In the genomic region with DNA sequence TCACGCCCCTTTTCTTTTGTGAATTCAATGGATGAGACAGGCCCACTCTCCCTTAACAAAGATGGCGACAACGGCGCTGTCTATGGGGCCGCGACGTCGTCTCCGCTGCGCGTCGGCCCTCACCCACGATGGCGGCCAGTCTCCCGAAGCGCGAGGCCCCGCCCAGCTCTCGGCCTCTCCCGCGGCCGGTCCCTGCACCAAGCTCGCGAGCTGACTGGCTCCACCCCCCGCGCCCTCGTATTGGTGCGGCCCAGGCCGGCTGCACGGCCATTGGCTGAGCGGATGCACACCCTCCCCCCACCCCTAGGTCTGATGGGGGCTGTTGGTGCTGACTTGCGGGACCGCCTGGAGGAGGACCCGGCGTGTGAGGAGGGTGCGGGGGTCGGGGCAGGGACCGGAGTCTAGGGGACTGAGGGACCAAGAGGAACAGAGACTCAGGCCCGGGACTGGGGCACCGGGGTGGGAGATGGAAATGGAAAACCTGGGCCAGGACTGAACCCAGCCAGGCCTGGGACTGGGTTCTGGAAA, we compare ENCODE assay signal across 8 cellular contexts. TPM values are rescaled to one million over a fixed set of nuclear protein-coding genes. Genes with fewer than 3 reads are reported as not detected.
DNase-seq lines count a peak whose midpoint lies in the region; ATAC-seq and TF ChIP-seq lines count a peak whose summit lies in the region.

No MANE protein-coding gene starts in this region.

- H3K36me3 ChIP-seq in left ventricle myocardium inferior (peaks cover 16% of the 10 kb centered on the region), upper lobe of right lung (no peaks in the 10 kb centered on the region)

- peak overlapping the region; percentile 64 for H3K27ac ChIP-seq in H9 (ENCODE audit: insufficient read length, low read depth, low read length)
- H3K27ac ChIP-seq in angular gyrus (ENCODE audit: low read depth, low read length), result peak overlapping the region; percentile 96
- H3K27ac ChIP-seq in left ventricle myocardium inferior (replicated peaks), result peak overlapping the region; percentile 83
- peak overlapping the region; percentile 80 for H3K27ac ChIP-seq in upper lobe of right lung

- H3K79me1 ChIP-seq in H9 (ENCODE audit: insufficient read depth, low read depth, low read length, poor library complexity, severe bottlenecking), result no peaks in the 10 kb centered on the region

- peak overlapping the region; percentile 24 for H4K8ac ChIP-seq in H9 (replicated peaks; ENCODE audit: insufficient read length, low read depth, low read length)

- TF ChIP-seq CTCF in H9 (conservative IDR thresholded peaks at IDR 0.05), result no peak
- no peak for TF ChIP-seq CTCF in left ventricle myocardium inferior (IDR thresholded peaks at IDR 0.05; ENCODE audit: borderline replicate concordance)
- no peak for TF ChIP-seq CTCF in progenitor cell of endocrine pancreas (IDR thresholded peaks at IDR 0.05; ENCODE audit: unreplicated experiment)
- TF ChIP-seq CTCF in upper lobe of right lung (IDR thresholded peaks at IDR 0.05), result no peak

- peaks cover 6 to 26% (median 24%) of the 10 kb centered on the region in 3 experiments for H3K36me3 Mint-ChIP-seq in H9 (ENCODE audit: insufficient read depth in 1 of 3, low read depth in 3 of 3)
- H3K36me3 Mint-ChIP-seq in progenitor cell of endocrine pancreas (ENCODE audit: insufficient read depth), result peaks cover 4% of the 10 kb centered on the region

- peak overlapping the region; percentile 81 for H3K9ac ChIP-seq in H9 (ENCODE audit: extremely low read depth, insufficient read length, low read length)

- peak; percentile 88 for ATAC-seq in upper lobe of right lung

- no peaks in the 10 kb centered on the region for H4K20me1 ChIP-seq in H9 (ENCODE audit: control insufficient read depth, insufficient read depth, insufficient read length)

- H4K91ac ChIP-seq in H9 (ENCODE audit: insufficient read length, low read depth, low read length), result no peak overlapping the region

- peaks cover 4% of the 10 kb centered on the region; the same call in 1 of the 2 replicates for H3K79me2 ChIP-seq in H9 (ENCODE audit: insufficient read depth, low read length)

- WGBS in H9 (ENCODE audit: extremely low coverage, insufficient read length, low lambda C conversion rate), result no CpG with 5 or more reads among the region's 40 CpGs

- peak overlapping the region; percentile 51; the same call in 1 of the 2 replicates for H3K14ac ChIP-seq in H9 (ENCODE audit: insufficient read depth, low read length)

- H3T11ph ChIP-seq in H9 (ENCODE audit: low read length), result no peak overlapping the region

- peak overlapping the region; percentile 67 for H3K4me3 ChIP-seq in left ventricle myocardium inferior
- H3K4me3 ChIP-seq in upper lobe of right lung, result peak overlapping the region; percentile 48

- H3K9me3 ChIP-seq in H9 (ENCODE audit: control insufficient read depth, low read depth, low read length) (no peaks in the 10 kb centered on the region), left ventricle myocardium inferior (replicated peaks) (no peaks in the 10 kb centered on the region), upper lobe of right lung (no peaks in the 10 kb centered on the region)

- H3K4me1 Mint-ChIP-seq in H9 (peaks cover 31 to 33% of the 10 kb centered on the region in 2 experiments), progenitor cell of endocrine pancreas (ENCODE audit: low read depth) (peaks cover 26% of the 10 kb centered on the region)

- peaks cover 13% of the 10 kb centered on the region for H3K23me2 ChIP-seq in H9 (ENCODE audit: insufficient read length, low read depth, low read length, poor library complexity, severe bottlenecking)

- H3K18ac ChIP-seq in H9 (ENCODE audit: insufficient read length, low read depth, low read length), result peak overlapping the region; percentile 41

- H2AFZ ChIP-seq in H9 (ENCODE audit: low read length), result no peak overlapping the region

- intact Hi-C loops in left ventricle myocardium inferior (cut with micrococcal nuclease), result no loop called here
- intact Hi-C loops in upper lobe of right lung (cut with DNase I), result no loop called here

- H3K9me3 Mint-ChIP-seq in H9 (no peaks in the 10 kb centered on the region; a peak in 1 of 5 replicates), progenitor cell of endocrine pancreas (ENCODE audit: low read depth) (no peaks in the 10 kb centered on the region)

- H4K5ac ChIP-seq in H9 (ENCODE audit: insufficient read length, low read depth, low read length), result peak overlapping the region; percentile 20

- H2BK5ac ChIP-seq in H9 (ENCODE audit: insufficient read length, low read length), result no peak overlapping the region

- no peak overlapping the region for H3K56ac ChIP-seq in H9 (ENCODE audit: insufficient read length, low read depth, low read length)

- no peak overlapping the region for H3K4ac ChIP-seq in H9 (ENCODE audit: low read depth, low read length)

- H3K4me2 ChIP-seq in H9 (ENCODE audit: insufficient read depth, insufficient read length, low read length), result peak overlapping the region; percentile 88

- H3K4me3 Mint-ChIP-seq in H9, result peak overlapping the region; percentile 86 to 88
- H3K4me3 Mint-ChIP-seq in progenitor cell of endocrine pancreas (ENCODE audit: low read depth), result peak overlapping the region; percentile 77

- DNase-seq in Daoy (ENCODE audit: low read depth) (peak; percentile 83), H9 (peak; percentile 99), NCI-H1105 (lab: John Stamatoyannopoulos, UW) (peak; percentile 98), T-helper 2 cell (peak; percentile 87 to 99 (median 93)), left ventricle myocardium inferior (peak; percentile 99), progenitor cell of endocrine pancreas (ENCODE audit: low spot score, unreplicated experiment) (peak; percentile 97), upper lobe of right lung (peak; percentile 99)

- H3K4me1 ChIP-seq in H9 (ENCODE audit: insufficient read depth, low read length) (peaks cover 3% of the 10 kb centered on the region; the same call in 1 of the 2 replicates), left ventricle myocardium inferior (peaks cover 51% of the 10 kb centered on the region), upper lobe of right lung (peaks cover 16% of the 10 kb centered on the region)

- H3K27ac Mint-ChIP-seq in H9, result peak overlapping the region; percentile 97 to 98 (median 98)
- peak overlapping the region; percentile 97 for H3K27ac Mint-ChIP-seq in progenitor cell of endocrine pancreas

- no peak overlapping the region for H2BK20ac ChIP-seq in H9 (ENCODE audit: low read depth, low read length, poor library complexity, severe bottlenecking)

- H2AK5ac ChIP-seq in H9 (ENCODE audit: insufficient read length, low read length), result no peak overlapping the region

- H3K27me3 Mint-ChIP-seq in H9 (ENCODE audit: low read depth) (no peaks in the 10 kb centered on the region), progenitor cell of endocrine pancreas (no peaks in the 10 kb centered on the region)

- H2BK12ac ChIP-seq in H9 (ENCODE audit: insufficient read length, low read depth, low read length), result no peak overlapping the region

- H3K23ac ChIP-seq in H9 (ENCODE audit: insufficient read length, low read depth, low read length), result no peak overlapping the region

- H2BK15ac ChIP-seq in H9 (ENCODE audit: low read depth, low read length), result no peak overlapping the region

- no peak overlapping the region for H2BK120ac ChIP-seq in H9 (ENCODE audit: low read depth, low read length, poor library complexity, severe bottlenecking)

- no peaks in the 10 kb centered on the region for H3K27me3 ChIP-seq in H9 (ENCODE audit: insufficient read depth, low read length)
- H3K27me3 ChIP-seq in left ventricle myocardium inferior (ENCODE audit: low read depth), result no peaks in the 10 kb centered on the region
- no peaks in the 10 kb centered on the region for H3K27me3 ChIP-seq in upper lobe of right lung

RNA-seq across cellular contexts. Expression of a gene that starts 4.8 kb away (rescaled TPM):
- 5.1 and 12.7 TPM in 2 replicates for total RNA-seq in Daoy (2014; rRNA removed; shearing (Covaris generic))
- total RNA-seq in H9 (2021) (55.0 and 57.2 TPM in 2 replicates), left ventricle myocardium inferior (8.0 TPM), progenitor cell of endocrine pancreas (137 and 138 TPM in 2 replicates), upper lobe of right lung (23.3 TPM)

RNA-seq across cellular contexts. Expression of a gene that starts 5.2 kb away (rescaled TPM):
- total RNA-seq in Daoy (2014; rRNA removed; shearing (Covaris generic)), result 2,925 and 3,124 TPM in 2 replicates
- 1,855 and 1,874 TPM in 2 replicates for total RNA-seq in H9 (2021)
- total RNA-seq in left ventricle myocardium inferior, result 530 TPM
- total RNA-seq in progenitor cell of endocrine pancreas, result 1,379 and 1,392 TPM in 2 replicates
- 1,025 TPM for total RNA-seq in upper lobe of right lung

RNA-seq across cellular contexts. Expression of a gene that starts 9.3 kb away (rescaled TPM):
- total RNA-seq in Daoy (2014; rRNA removed; shearing (Covaris generic)), result not detected in 2 replicates
- total RNA-seq in H9 (2021), result 9.2 and 9.5 TPM in 2 replicates
- not detected for total RNA-seq in left ventricle myocardium inferior
- 3.8 and 4.3 TPM in 2 replicates for total RNA-seq in progenitor cell of endocrine pancreas
- total RNA-seq in upper lobe of right lung, result 31.1 TPM

RNA-seq across cellular contexts. Expression of a gene that starts 13.0 kb away (rescaled TPM):
- 3.0 and 10.0 TPM in 2 replicates for total RNA-seq in Daoy (2014; rRNA removed; shearing (Covaris generic))
- 11.4 and 12.6 TPM in 2 replicates for total RNA-seq in H9 (2021)
- total RNA-seq in left ventricle myocardium inferior, result 7.9 TPM
- 5.1 and 5.3 TPM in 2 replicates for total RNA-seq in progenitor cell of endocrine pancreas
- total RNA-seq in upper lobe of right lung, result 17.7 TPM

RNA-seq across cellular contexts. Expression of a gene that starts 17.6 kb away (rescaled TPM):
- not detected in 2 replicates for total RNA-seq in Daoy (2014; rRNA removed; shearing (Covaris generic))
- total RNA-seq in H9 (2021) (not detected in 2 replicates), left ventricle myocardium inferior (not detected), progenitor cell of endocrine pancreas (not detected in 2 replicates), upper lobe of right lung (0.98 TPM)

Comparison
In these comparisons a context has a peak if more than half of its experiments do, and no peak if none do; other contexts are left out.
1. Peak in every context shown above with its lines: DNase-seq, ATAC-seq, H3K4me3 ChIP-seq and H3K27ac ChIP-seq.